ENCODE assay signal across 27 cellular contexts in the genomic region with DNA sequence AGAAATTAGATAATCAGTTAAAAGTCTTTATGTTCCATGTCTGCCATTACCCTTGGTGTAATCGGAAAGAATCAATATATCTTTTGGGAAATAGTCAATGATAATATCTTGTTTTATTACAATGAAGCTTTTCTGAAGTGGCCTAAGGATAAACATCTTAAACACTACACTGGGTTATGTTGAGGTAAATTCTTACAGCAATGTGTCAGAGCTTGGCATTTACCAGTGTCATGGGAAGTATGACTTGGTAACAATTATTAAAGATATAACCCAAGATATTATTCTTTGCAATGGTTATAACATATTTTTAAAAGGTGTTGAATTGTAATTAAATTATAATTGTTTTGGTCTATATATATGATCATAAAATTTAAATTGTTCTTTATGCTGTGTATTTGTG.
"Had no signal": no experiment of that assay in that cellular context is flagged by ENCODE, and none has a peak within 500 bp of the region (broad histone marks: within the 10 kb centered on the region; RNA-seq: fewer than 3 reads in every experiment).

No MANE protein-coding gene starts in this region.

- ATAC-seq: activated CD8-positive, alpha-beta T cell treated with anti-CD3 and anti-CD28 coated beads for 36 hours; activated T-cell treated with anti-CD3 and anti-CD28 coated beads, Interleukin-2, amount 50 U/mL, for 4 hours; activated T-helper 17 cell treated with anti-CD3 and anti-CD28 coated beads, Interleukin-2, amount 50 U/mL, for 72 hours; heart left ventricle; naive thymus-derived CD4-positive, alpha-beta T cell; right lobe of liver; stimulated activated effector memory CD8-positive, alpha-beta T cell treated with anti-CD3 and anti-CD28 coated beads, Interleukin-12 subunit alpha, Interleukin-12 subunit beta, amount 100 ng/mL, for 72 hours; stimulated activated naive CD8-positive, alpha-beta T cell treated with anti-CD3 and anti-CD28 coated beads, Interleukin-15, amount 100 ng/mL, for 72 hours had no signal

- DNase-seq: activated CD4-positive, alpha-beta T cell treated with anti-CD3 and anti-CD28 coated beads, Interleukin-2, amount 10 ng/mL, durations not matched to agents 24 days and 14 days; activated CD4-positive, CD25-positive, alpha-beta regulatory T cell treated with anti-CD3 and anti-CD28 coated beads, Interleukin-2, amount 50 U/mL, for 72 hours; activated CD8-positive, alpha-beta T cell treated with anti-CD3 and anti-CD28 coated beads for 36 hours; activated gamma-delta T cell treated with Interleukin-2 at 50 U/mL for 16 hours; activated naive CD4-positive, alpha-beta T cell treated with anti-CD3 and anti-CD28 coated beads, Interleukin-2, amount 50 U/mL, for 16 hours; activated T-cell treated with anti-CD3 and anti-CD28 coated beads, Interleukin-2, amount 50 U/mL, for 4 hours; amniotic stem cell; colonic mucosa; effector CD8-positive, alpha-beta T cell; erythroblast; heart left ventricle; hypothalamus; immature natural killer cell; midbrain; naive thymus-derived CD4-positive, alpha-beta T cell; ovary; right lobe of liver; stimulated activated CD4-positive, alpha-beta T cell treated with anti-CD3 and anti-CD28 coated beads, Interleukin-12 subunit alpha, Interleukin-12 subunit beta, amount 100 ng/mL, for 4 hours; stimulated activated CD4-positive, alpha-beta T cell treated with anti-CD3 and anti-CD28 coated beads, Interleukin-4, amount 100 ng/mL, for 1 hour; stimulated activated naive CD8-positive, alpha-beta T cell treated with anti-CD3 and anti-CD28 coated beads, Interleukin-15, amount 100 ng/mL, for 72 hours; substantia nigra; T-helper 2 cell had no signal

- H3K4me1 ChIP-seq: colonic mucosa, heart left ventricle, right lobe of liver, vagina had no signal

- H3K4me3 ChIP-seq: colonic mucosa, heart left ventricle, ovary, right lobe of liver, skin epidermis, vagina had no signal

- H3K27ac ChIP-seq: colonic mucosa, heart left ventricle, ovary, right lobe of liver, skin epidermis, vagina had no signal

- H3K27me3 ChIP-seq: colonic mucosa, heart left ventricle, ovary, right lobe of liver, vagina had no signal

- FAIRE-seq: bronchial epithelial cell had no signal
